In the genomic region with DNA sequence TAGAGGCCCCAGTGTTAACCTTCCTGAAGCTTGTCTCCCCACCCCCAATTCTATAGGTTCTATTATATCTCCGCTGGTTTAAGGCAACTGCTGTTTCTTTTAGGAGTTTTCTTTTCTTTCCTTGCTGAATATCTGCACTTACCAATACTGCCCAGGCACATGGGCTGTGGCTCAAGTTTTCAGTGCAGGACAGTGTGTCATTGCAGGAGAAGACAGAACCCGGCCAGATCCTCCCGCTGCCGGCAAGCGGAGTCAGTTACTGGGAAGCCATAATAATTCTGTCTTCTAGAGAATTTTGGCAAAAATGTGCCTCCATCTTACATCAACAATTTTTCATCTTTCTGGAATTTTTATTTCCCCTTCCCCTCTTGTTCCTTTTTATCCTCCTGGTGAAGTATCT, we compare ENCODE assay signal across 29 cellular contexts.
"Had no signal": no experiment of that assay in that cellular context is flagged by ENCODE, and none has a peak within 500 bp of the region (broad histone marks: within the 10 kb centered on the region; RNA-seq: fewer than 3 reads in every experiment).

No MANE protein-coding gene starts in this region.

- H3K4me3 Mint-ChIP-seq: activated B cell treated with CpG ODN at 0.5 μM for 24 hours; activated CD8-positive, alpha-beta T cell treated with anti-CD3 and anti-CD28 coated beads for 36 hours; activated naive CD8-positive, alpha-beta T cell; activated T-cell treated with anti-CD3 and anti-CD28 coated beads, Interleukin-2, amount 50 U/mL, for 4 hours; activated T-helper 17 cell treated with anti-CD3 and anti-CD28 coated beads, Interleukin-2, amount 50 U/mL, for 72 hours; central memory CD8-positive, alpha-beta T cell; dendritic cell treated with granulocyte-macrophage colony-stimulating factor and Interleukin-4, amounts not matched to agents 40 ng/mL and 50 ng/mL, for 4 days; endodermal cell; T-cell; T-helper 1 cell treated with Interleukin-12 subunit alpha and Interleukin-12 subunit beta and Interleukin-4 antibody, amounts not matched to agents 30 μg/mL and 1 μg/mL, for 36 hours; T-helper 2 cell treated with Interferon-gamma antibody and Interleukin-4, amounts not matched to agents 5 μg/mL and 100 μg/mL, for 36 hours had no signal

- H3K9me3 Mint-ChIP-seq: activated B cell treated with CpG ODN at 0.5 μM for 24 hours; activated CD8-positive, alpha-beta T cell treated with anti-CD3 and anti-CD28 coated beads for 36 hours; activated T-cell treated with anti-CD3 and anti-CD28 coated beads, Interleukin-2, amount 50 U/mL, for 4 hours; activated T-helper 17 cell treated with anti-CD3 and anti-CD28 coated beads, Interleukin-2, amount 50 U/mL, for 72 hours; central memory CD8-positive, alpha-beta T cell; dendritic cell treated with granulocyte-macrophage colony-stimulating factor and Interleukin-4, amounts not matched to agents 40 ng/mL and 50 ng/mL, for 4 days; endodermal cell; T-cell; T-helper 1 cell treated with Interleukin-12 subunit alpha and Interleukin-12 subunit beta and Interleukin-4 antibody, amounts not matched to agents 30 μg/mL and 1 μg/mL, for 36 hours; T-helper 2 cell treated with Interferon-gamma antibody and Interleukin-4, amounts not matched to agents 5 μg/mL and 100 μg/mL, for 36 hours had no signal

- ATAC-seq: activated CD4-positive, CD25-positive, alpha-beta regulatory T cell treated with anti-CD3 and anti-CD28 coated beads, Interleukin-2, amount 50 U/mL, for 24 hours; activated CD8-positive, alpha-beta T cell treated with anti-CD3 and anti-CD28 coated beads for 36 hours; activated T-cell treated with anti-CD3 and anti-CD28 coated beads, Interleukin-2, amount 50 U/mL, for 4 hours; activated T-helper 17 cell treated with anti-CD3 and anti-CD28 coated beads, Interleukin-2, amount 50 U/mL, for 72 hours; esophagus mucosa; T-cell had no signal

- H3K36me3 Mint-ChIP-seq: activated naive CD8-positive, alpha-beta T cell; T-cell had no signal

- H3K4me1 Mint-ChIP-seq: activated B cell treated with CpG ODN at 0.5 μM for 24 hours; activated T-helper 17 cell treated with anti-CD3 and anti-CD28 coated beads, Interleukin-2, amount 50 U/mL, for 72 hours; T-cell had no signal

- H3K27me3 ChIP-seq: brain microvascular endothelial cell, dorsolateral prefrontal cortex had no signal

- H3K4me3 ChIP-seq: coronary artery, dorsolateral prefrontal cortex had no signal

- H3K27me3 Mint-ChIP-seq: activated B cell treated with CpG ODN at 0.5 μM for 24 hours; activated CD8-positive, alpha-beta T cell treated with anti-CD3 and anti-CD28 coated beads for 36 hours; activated naive CD8-positive, alpha-beta T cell; activated T-helper 17 cell treated with anti-CD3 and anti-CD28 coated beads, Interleukin-2, amount 50 U/mL, for 72 hours; central memory CD8-positive, alpha-beta T cell; dendritic cell treated with granulocyte-macrophage colony-stimulating factor and Interleukin-4, amounts not matched to agents 40 ng/mL and 50 ng/mL, for 4 days; T-cell had no signal

- H3K36me3 ChIP-seq: brain microvascular endothelial cell, WERI-Rb-1 had no signal

- H3K27ac Mint-ChIP-seq: activated B cell treated with CpG ODN at 0.5 μM for 24 hours; activated CD8-positive, alpha-beta T cell treated with anti-CD3 and anti-CD28 coated beads for 36 hours; activated naive CD8-positive, alpha-beta T cell; activated T-helper 17 cell treated with anti-CD3 and anti-CD28 coated beads, Interleukin-2, amount 50 U/mL, for 72 hours; dendritic cell treated with granulocyte-macrophage colony-stimulating factor and Interleukin-4, amounts not matched to agents 40 ng/mL and 50 ng/mL, for 4 days; endodermal cell; T-cell; T-helper 1 cell treated with Interleukin-12 subunit alpha and Interleukin-12 subunit beta and Interleukin-4 antibody, amounts not matched to agents 30 μg/mL and 1 μg/mL, for 36 hours; T-helper 2 cell treated with Interferon-gamma antibody and Interleukin-4, amounts not matched to agents 5 μg/mL and 100 μg/mL, for 36 hours had no signal

- DNase-seq: activated B cell treated with CpG ODN at 0.5 μM for 24 hours; activated CD4-positive, alpha-beta T cell treated with anti-CD3 and anti-CD28 coated beads for 48 hours; activated CD4-positive, alpha-beta T cell treated with anti-CD3 and anti-CD28 coated beads, Interleukin-2, amount 50 U/mL, for 1 hour; activated CD4-positive, alpha-beta T cell treated with anti-CD3 and anti-CD28 coated beads, Interleukin-2, amount 50 U/mL, for 48 hours; activated CD8-positive, alpha-beta memory T cell treated with anti-CD3 and anti-CD28 coated beads for 24 hours; activated CD8-positive, alpha-beta T cell treated with anti-CD3 and anti-CD28 coated beads for 36 hours; activated effector memory CD4-positive, alpha-beta T cell treated with Interleukin-2 at 50 U/mL for 16 hours; activated gamma-delta T cell treated with Interleukin-2 at 50 U/mL for 16 hours; activated naive CD4-positive, alpha-beta T cell treated with anti-CD3 and anti-CD28 coated beads, Interleukin-2, amount 50 U/mL, for 16 hours; activated naive CD4-positive, alpha-beta T cell treated with Interleukin-2 at 50 U/mL for 16 hours; activated T-cell treated with anti-CD3 and anti-CD28 coated beads, Interleukin-2, amount 50 U/mL, for 4 hours; amniotic stem cell; brain microvascular endothelial cell; dorsolateral prefrontal cortex; effector memory CD4-positive, alpha-beta T cell; endodermal cell; foreskin fibroblast; T1000; WERI-Rb-1 had no signal
